Comparison of ENCODE assay signal across 8 cellular contexts in genomic region chr19:14419038-14419813, GRCh38. TPM values are rescaled to one million over a fixed set of nuclear protein-coding genes. Genes with fewer than 3 reads are reported as not detected.
A peak's percentile ranks its signal among the peaks of the same experiment; 100 is the strongest.
DNase-seq lines count a peak whose midpoint lies in the region; TF ChIP-seq lines count a peak whose summit lies in the region.

Gene DDX39A (minus strand): TSS chr19:14419341. CDS start chr19:14413220, 6,121 bp downstream.

- H3K27me3 Mint-ChIP-seq in HFFc6 (ENCODE audit: insufficient read depth), result peaks cover 10% of the 10 kb centered on the region
- H3K27me3 Mint-ChIP-seq in activated naive CD4-positive, alpha-beta T cell treated with anti-CD3 and anti-CD28 coated beads, Interleukin-2, amount 10 ng/mL, durations not matched to agents 7 days and 5 days, result peaks cover 19% of the 10 kb centered on the region

- H3K9ac ChIP-seq in SK-N-MC (ENCODE audit: insufficient read length), result peak within 1 kb of the TSS; percentile 98

- H3K9me3 Mint-ChIP-seq in HFFc6, result peaks cover 4% of the 10 kb centered on the region
- H3K9me3 Mint-ChIP-seq in activated naive CD4-positive, alpha-beta T cell treated with anti-CD3 and anti-CD28 coated beads, Interleukin-2, amount 10 ng/mL, durations not matched to agents 7 days and 5 days, result no peaks in the 10 kb centered on the region

- H3K9me3 ChIP-seq in SK-N-MC (ENCODE audit: low read depth, low read length), result no peaks in the 10 kb centered on the region

- peak within 1 kb of the TSS; percentile 98 for H3K27ac Mint-ChIP-seq in HFFc6
- peak within 1 kb of the TSS; percentile 97 for H3K27ac Mint-ChIP-seq in activated naive CD4-positive, alpha-beta T cell treated with anti-CD3 and anti-CD28 coated beads, Interleukin-2, amount 10 ng/mL, durations not matched to agents 7 days and 5 days

- H3K4me3 ChIP-seq in NB4 (ENCODE audit: low read depth, low read length) (peak within 1 kb of the TSS; percentile 90), SK-N-MC (peak within 1 kb of the TSS; percentile 100)

- H3K36me3 Mint-ChIP-seq in HFFc6 (ENCODE audit: low read depth), result peaks cover 35% of the 10 kb centered on the region
- peaks cover 28% of the 10 kb centered on the region for H3K36me3 Mint-ChIP-seq in activated naive CD4-positive, alpha-beta T cell treated with anti-CD3 and anti-CD28 coated beads, Interleukin-2, amount 10 ng/mL, durations not matched to agents 7 days and 5 days

- peak; percentile 74 for TF ChIP-seq POLR2A in NB4 (IDR thresholded peaks at IDR 0.05; ENCODE audit: extremely low read depth, insufficient read length)

- CTCF ChIA-PET in activated naive CD4-positive, alpha-beta T cell treated with anti-CD3 and anti-CD28 coated beads, Interleukin-2, amount 10 ng/mL, durations not matched to agents 7 days and 5 days (lab: Charles Lee), result interaction anchor here (1.2 to 1.5 kb wide), 3 partner anchors 10 to 55 kb away, joined by 3 to 5 read pairs (median 3); no protein-coding TSS in a partner anchor

- peaks cover 25% of the 10 kb centered on the region for H3K36me3 ChIP-seq in SK-N-MC (ENCODE audit: insufficient read depth, low read length)

- peaks cover 29% of the 10 kb centered on the region for H3K4me1 Mint-ChIP-seq in HFFc6 (ENCODE audit: low read depth)
- H3K4me1 Mint-ChIP-seq in activated naive CD4-positive, alpha-beta T cell treated with anti-CD3 and anti-CD28 coated beads, Interleukin-2, amount 10 ng/mL, durations not matched to agents 7 days and 5 days, result peaks cover 38% of the 10 kb centered on the region

- TF ChIP-seq CTCF in HFFc6 (IDR thresholded peaks at IDR 0.05) (no peak), NB4 (IDR thresholded peaks at IDR 0.05; ENCODE audit: low read depth, low read length) (no peak)

- peak within 1 kb of the TSS; percentile 95 for H3K27ac ChIP-seq in SK-N-MC

- DNase-seq in GM04503 (ENCODE audit: low read depth) (peak; percentile 98), HFFc6 (peak; percentile 100), NB4 (ENCODE audit: low read depth) (peak; percentile 99), SK-N-MC (ENCODE audit: low read depth, low spot score) (peak; percentile 96), germinal center (ENCODE audit: low spot score) (peak; percentile 97), non-pigmented ciliary epithelial cell (ENCODE audit: low read depth) (peak; percentile 98), superior temporal gyrus (ENCODE audit: extremely low spot score) (peak; percentile 100)
- DNase-seq in activated naive CD4-positive, alpha-beta T cell treated with anti-CD3 and anti-CD28 coated beads, Interleukin-2, amount 10 ng/mL, durations not matched to agents 7 days and 5 days, result peak; percentile 99

- H3K4me3 Mint-ChIP-seq in HFFc6, result peak within 1 kb of the TSS; percentile 97
- peak within 1 kb of the TSS; percentile 93 for H3K4me3 Mint-ChIP-seq in activated naive CD4-positive, alpha-beta T cell treated with anti-CD3 and anti-CD28 coated beads, Interleukin-2, amount 10 ng/mL, durations not matched to agents 7 days and 5 days

RNA-seq across cellular contexts. Expression of gene DDX39A, which starts in this region (rescaled TPM):
- 10 to 100 TPM; 52.5 to 82.7 (median 78.0) TPM for total RNA-seq in HFFc6 (2021; fragmentation: NEBNext Ultra II Directional; extraction: Animal tissue kit (Norgen Biotek cat#: 25700))

Comparison
In these comparisons a context has a peak if more than half of its experiments do, and no peak if none do; other contexts are left out.
1. Peak in every context shown above with its lines: DNase-seq, H3K4me3 ChIP-seq and H3K27ac ChIP-seq.